26 cellular contexts compared by ENCODE assay signal in the genomic region with DNA sequence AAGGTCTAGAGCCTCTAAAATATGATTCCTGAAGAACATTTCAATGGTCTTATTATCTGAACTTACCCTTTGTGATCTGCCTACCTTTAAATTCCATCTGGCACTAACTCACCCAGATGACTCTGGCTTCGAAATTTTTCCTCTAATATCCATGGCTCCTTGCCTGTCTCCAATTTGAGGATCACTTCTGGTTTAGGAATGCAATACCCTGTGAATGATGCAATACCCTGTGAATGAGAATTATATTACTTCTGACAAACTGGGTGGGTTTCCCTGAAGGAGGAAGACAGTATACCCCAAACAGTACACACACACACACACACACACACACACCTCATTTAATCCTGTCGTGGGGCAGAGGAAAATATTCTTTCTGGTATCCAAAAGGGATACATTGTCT.
"Had no signal": no experiment of that assay in that cellular context is flagged by ENCODE, and none has a peak within 500 bp of the region (broad histone marks: within the 10 kb centered on the region; RNA-seq: fewer than 3 reads in every experiment).

No MANE protein-coding gene starts in this region.

- H3K4me1 Mint-ChIP-seq: mesothelial cell of epicardium, naive B cell had no signal

- H3K36me3 ChIP-seq: colonic mucosa had no signal

- H3K27me3 Mint-ChIP-seq: dendritic cell treated with granulocyte-macrophage colony-stimulating factor and Interleukin-4, amounts not matched to agents 40 ng/mL and 50 ng/mL, for 4 days; effector memory CD8-positive, alpha-beta T cell; naive B cell had no signal

- DNase-seq: colonic mucosa; cortex of kidney; effector CD8-positive, alpha-beta T cell; effector memory CD8-positive, alpha-beta T cell; erythroblast; esophagus squamous epithelium; foreskin fibroblast; foreskin melanocyte; gastrocnemius medialis; glutamatergic neuron; head of caudate nucleus; heart right ventricle; hippocampal formation; left cardiac atrium; left lung; left ventricle myocardium superior; lower lobe of right lung; mesenchymal stem cell; mucosa of descending colon; naive B cell had no signal

- H3K27me3 ChIP-seq: colonic mucosa, esophagus squamous epithelium, gastrocnemius medialis, heart right ventricle, left lung had no signal

- H3K4me3 ChIP-seq: colonic mucosa, esophagus squamous epithelium, heart right ventricle, left lung, lower lobe of right lung, mucosa of descending colon had no signal

- H3K27ac ChIP-seq: colonic mucosa, epithelial cell of prostate, esophagus squamous epithelium, gastrocnemius medialis, heart right ventricle, left lung, lower lobe of right lung had no signal

- FAIRE-seq: islet of Langerhans, keratinocyte had no signal

- H3K4me1 ChIP-seq: colonic mucosa, esophagus squamous epithelium, gastrocnemius medialis, heart right ventricle, left lung, lower lobe of right lung had no signal

- H3K27ac Mint-ChIP-seq: dendritic cell treated with granulocyte-macrophage colony-stimulating factor and Interleukin-4, amounts not matched to agents 40 ng/mL and 50 ng/mL, for 4 days; effector memory CD8-positive, alpha-beta T cell; mesothelial cell of epicardium; naive B cell had no signal

- ATAC-seq: effector memory CD8-positive, alpha-beta T cell; esophagus mucosa; gastrocnemius medialis; heart right ventricle; left cardiac atrium; left lung; left ventricle myocardium superior; lower lobe of right lung; mucosa of descending colon had no signal

- H3K4me3 Mint-ChIP-seq: dendritic cell treated with granulocyte-macrophage colony-stimulating factor and Interleukin-4, amounts not matched to agents 40 ng/mL and 50 ng/mL, for 4 days; effector memory CD8-positive, alpha-beta T cell; mesothelial cell of epicardium had no signal
